Comparison of ENCODE assay signal across 10 cellular contexts in genomic region chr12:116959845-116960514, GRCh38. TPM values are rescaled to one million over a fixed set of nuclear protein-coding genes. Genes with fewer than 3 reads are reported as not detected.
DNase-seq lines count a peak whose midpoint lies in the region; ATAC-seq lines count a peak whose summit lies in the region.
"Had no signal": no experiment of that assay in that cellular context is flagged by ENCODE, and none has a peak within 500 bp of the region (broad histone marks: within the 10 kb centered on the region; RNA-seq: fewer than 3 reads in every experiment).

No MANE protein-coding gene starts in this region.

- intact Hi-C loops in head of caudate nucleus (cut with DNase I): no loop called here

- DNase-seq in head of caudate nucleus (peak in 22 of 42 donors; percentile 5 to 76 (median 40)), SKM-1 treated with dmso at 0.1 percent for 144 hours (lab: John Stamatoyannopoulos, UW; ENCODE audit: unreplicated experiment) (no peak), ecto neural progenitor cell (ENCODE audit: low spot score) (no peak), H4 (ENCODE audit: low spot score) (no peak), HUDEP-2 (lab: John Stamatoyannopoulos, UW; ENCODE audit: unreplicated experiment in 76 of 76) (no peak)
- DNase-seq: naive B cell, SW 1271 had no signal

- ATAC-seq in GM18861 (IDR thresholded peaks at IDR 0.05; ENCODE audit: unreplicated experiment) (peak; percentile 99), GM21576 (IDR thresholded peaks at IDR 0.05; ENCODE audit: unreplicated experiment) (peak; percentile 96), HG03575 (IDR thresholded peaks at IDR 0.05; ENCODE audit: extremely low read depth, insufficient number of reproducible peaks, low FRiP score, unreplicated experiment) (peak; percentile 77)

RNA-seq across cellular contexts. Expression of gene FBXW8, which starts 49.2 kb away (rescaled TPM):
- 9.8 and 9.9 TPM in 2 replicates for total RNA-seq in H4 (2014; rRNA removed; shearing (Covaris generic))

Comparison
In these comparisons a context has a peak if more than half of its experiments do, and no peak if none do; other contexts are left out.
1. DNase-seq: peak in head of caudate nucleus (22 of 42); none in SKM-1 treated with dmso at 0.1 percent for 144 hours (single experiment), ecto neural progenitor cell (single experiment), H4 (single experiment) and HUDEP-2 (0 of 76).
2. Peak in every context shown above with its lines, with median percentiles within 50 percentile points of each other: ATAC-seq.